18 cellular contexts compared by ENCODE assay signal in the genomic region with DNA sequence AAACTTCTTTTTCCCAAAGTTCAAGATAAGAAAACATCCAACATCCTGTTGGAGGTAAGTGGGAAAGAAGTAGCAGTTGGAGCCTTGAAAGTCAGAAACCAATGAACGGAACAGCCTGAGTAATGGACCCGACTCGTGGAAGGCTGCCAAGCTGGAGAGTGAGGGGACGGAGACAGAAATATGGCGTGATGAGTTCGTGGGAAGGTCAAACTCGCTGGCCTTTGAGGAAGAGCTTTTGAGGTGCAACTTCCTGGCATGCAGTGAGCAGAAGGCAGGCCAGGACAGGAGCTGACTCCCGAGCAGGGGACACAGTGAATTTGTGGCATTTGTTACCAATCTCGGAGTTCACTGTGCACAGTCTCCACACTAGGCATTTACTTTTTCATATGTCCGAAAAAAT. TPM values are rescaled to one million over a fixed set of nuclear protein-coding genes. Genes with fewer than 3 reads are reported as not detected.
DNase-seq lines count a peak whose midpoint lies in the region; ATAC-seq, FAIRE-seq and TF ChIP-seq lines count a peak whose summit lies in the region.
"Had no signal": no experiment of that assay in that cellular context is flagged by ENCODE, and none has a peak within 500 bp of the region (broad histone marks: within the 10 kb centered on the region; RNA-seq: fewer than 3 reads in every experiment).

No MANE protein-coding gene starts in this region.

- CTCF ChIA-PET in HepG2 (lab: Yijun Ruan, JAX; ENCODE audit: low intra/inter-chr PET ratio, low total read pairs), result no interaction called here

- WGBS in liver, result 64% methylated on average over 10 of the region's 10 CpGs
- 22% methylated on average over 9 of the region's 10 CpGs for WGBS in HepG2 (ENCODE audit: low lambda C conversion rate)
- no CpG with 5 or more reads among the region's 10 CpGs for WGBS in trophoblast cell (ENCODE audit: extremely low coverage, insufficient coverage, insufficient read length)

- H3K27ac ChIP-seq in liver (ENCODE audit: low read depth in 1 of 2, low read length in 2 of 2) (no peak overlapping the region), HepG2 (ENCODE audit: extremely low read length, insufficient read depth, low read length) (no peak overlapping the region), brain microvascular endothelial cell (no peak overlapping the region), trophoblast cell (ENCODE audit: low read depth, low read length) (no peak overlapping the region), dorsolateral prefrontal cortex (no peak overlapping the region)
- H3K27ac ChIP-seq: BLaER1 had no signal

- H3K18ac ChIP-seq in trophoblast cell (ENCODE audit: low read length), result no peak overlapping the region

- DNase-seq in HepG2 (ENCODE audit: low spot score), result no peak
- peak; percentile 59 for DNase-seq in brain microvascular endothelial cell
- DNase-seq in left kidney (ENCODE audit: low read depth, low spot score), result peak; percentile 19
- no peak for DNase-seq in trophoblast cell
- no peak for DNase-seq in dorsolateral prefrontal cortex
- DNase-seq in NCI-H82 (lab: John Stamatoyannopoulos, UW), result no peak
- DNase-seq in H54 (ENCODE audit: insufficient read length, low spot score), result no peak
- DNase-seq: 8988T; AML-193; Caco-2; CD8-positive, alpha-beta memory T cell; DND-41; GOT3; HCEC 1CT; HFFc6 had no signal

- FAIRE-seq in HepG2 (lab: Jason Lieb, UNC) (no peak), H54 (lab: Jason Lieb, UNC) (no peak)

- intact Hi-C loops in HepG2 (cut with micrococcal nuclease; ENCODE audit: unreplicated experiment) (no loop called here), dorsolateral prefrontal cortex (cut with DNase I) (no loop called here)

- no peak overlapping the region for H2BK120ac ChIP-seq in trophoblast cell (ENCODE audit: insufficient read depth, low read length, poor library complexity)

- no peak overlapping the region for H2BK5ac ChIP-seq in trophoblast cell (ENCODE audit: low read depth, low read length, poor library complexity)

- H3K79me2 ChIP-seq in HepG2 (ENCODE audit: insufficient read depth, low read length) (no peaks in the 10 kb centered on the region), trophoblast cell (ENCODE audit: control insufficient read depth, insufficient read depth, low read length, poor library complexity) (no peaks in the 10 kb centered on the region)

- H3K4me3 ChIP-seq in liver (ENCODE audit: low read depth in 1 of 3, low read length in 3 of 3) (no peak overlapping the region), HepG2 (replicated peaks in 1 of 3; ENCODE audit: insufficient read depth in 1 of 3, low read depth in 2 of 3, low read length in 3 of 3) (no peak overlapping the region), brain microvascular endothelial cell (ENCODE audit: low read depth, low read length) (no peak overlapping the region), trophoblast cell (ENCODE audit: low read depth, low read length) (no peak overlapping the region), dorsolateral prefrontal cortex (no peak overlapping the region)
- H3K4me3 ChIP-seq: BLaER1 had no signal

- TF ChIP-seq RAD21 in liver (IDR thresholded peaks at IDR 0.05), result no peak
- TF ChIP-seq RAD21 in HepG2 (CRISPR knock-in tag; IDR thresholded peaks at IDR 0.05), result no peak

- TF ChIP-seq EP300 in HepG2 (IDR thresholded peaks at IDR 0.05; ENCODE audit: low read depth in 2 of 2, low read length in 2 of 2), result no peak
- TF ChIP-seq EP300 in HepG2 (CRISPR knock-in tag; IDR thresholded peaks at IDR 0.05; ENCODE audit: borderline replicate concordance), result no peak

- POLR2A ChIA-PET in HepG2 (lab: Yijun Ruan, JAX), result no interaction called here

- no peak overlapping the region for H4K91ac ChIP-seq in trophoblast cell (ENCODE audit: low read depth, low read length)

- H3K9ac ChIP-seq in liver (ENCODE audit: low read depth in 1 of 2, low read length in 2 of 2) (no peak overlapping the region), HepG2 (ENCODE audit: insufficient read depth, low read depth, low read length) (no peak overlapping the region), trophoblast cell (ENCODE audit: low read length) (no peak overlapping the region)
- H3K9ac ChIP-seq: BLaER1 had no signal

- H4K8ac ChIP-seq in trophoblast cell (ENCODE audit: low read depth, low read length), result no peak overlapping the region

- no peak overlapping the region for H4K12ac ChIP-seq in trophoblast cell (ENCODE audit: low read depth, low read length)

- no peak overlapping the region for H2BK12ac ChIP-seq in trophoblast cell (ENCODE audit: low read length)

- H3K9me3 ChIP-seq in liver (ENCODE audit: control insufficient read depth in 4 of 4, low read length in 3 of 4) (peaks cover 0 to 2% (median under 1%) of the 10 kb centered on the region in 4 donors), HepG2 (ENCODE audit: low read length) (no peaks in the 10 kb centered on the region), trophoblast cell (ENCODE audit: insufficient read depth, low read depth, low read length) (peaks cover 2% of the 10 kb centered on the region)
- H3K9me3 ChIP-seq: BLaER1, Caco-2 had no signal

- no peak for ATAC-seq in HepG2

- no peak overlapping the region for H2AFZ ChIP-seq in HepG2 (ENCODE audit: low read length)
- H2AFZ ChIP-seq in trophoblast cell (ENCODE audit: insufficient read depth, low read length, poor library complexity), result no peak overlapping the region

- TF ChIP-seq POLR2A in HepG2 (IDR thresholded peaks at IDR 0.05; ENCODE audit: insufficient read depth in 1 of 2, low read depth in 2 of 2, low read length in 2 of 2) (no peak), H54 (IDR thresholded peaks at IDR 0.05; ENCODE audit: low read depth, low read length) (no peak)

- H3K14ac ChIP-seq in trophoblast cell (ENCODE audit: low read length), result no peak overlapping the region

- H3K27me3 ChIP-seq in liver (ENCODE audit: control insufficient read depth in 4 of 4, insufficient read depth in 4 of 4, low read length in 3 of 4) (no peaks in the 10 kb centered on the region), HepG2 (ENCODE audit: control insufficient read depth in 1 of 2, insufficient read depth in 2 of 2, low read length in 2 of 2) (peaks cover 0 to 10% of the 10 kb centered on the region in 2 experiments; a peak in 3 of 5 replicates), brain microvascular endothelial cell (replicated peaks) (no peaks in the 10 kb centered on the region), trophoblast cell (ENCODE audit: insufficient read depth, low read length) (no peaks in the 10 kb centered on the region), dorsolateral prefrontal cortex (no peaks in the 10 kb centered on the region)
- H3K27me3 ChIP-seq: BLaER1 had no signal

- TF ChIP-seq CTCF in liver (IDR thresholded peaks at IDR 0.05; ENCODE audit: low read depth, low read length, missing input control) (no peak), HepG2 (CRISPR knock-in tag; IDR thresholded peaks at IDR 0.05) (no peak), brain microvascular endothelial cell (IDR thresholded peaks at IDR 0.05; ENCODE audit: low read depth, low read length, missing control alignments) (no peak), dorsolateral prefrontal cortex (IDR thresholded peaks at IDR 0.05 in 54 of 56, conservative IDR thresholded peaks at IDR 0.05 in 2 of 56; ENCODE audit: low read depth in 1 of 56, partially characterized antibody in 56 of 56) (no peak)

- H3K4me2 ChIP-seq in HepG2 (ENCODE audit: low read depth, low read length) (no peak overlapping the region), trophoblast cell (ENCODE audit: low read length) (no peak overlapping the region)
- H3K4me2 ChIP-seq: BLaER1 had no signal

- no peak overlapping the region for H3K23ac ChIP-seq in trophoblast cell (ENCODE audit: low read length)

- in situ Hi-C loops in HepG2 (cut with HindIII; ENCODE audit: extremely low pct_ligation_motif_present, low pct_unique_long_range_greater_than_20kb) (no loop called here), brain microvascular endothelial cell (cut with HindIII; ENCODE audit: low pct_ligation_motif_present, low sequenced_read_pairs) (no loop called here)

- H3K4ac ChIP-seq in trophoblast cell (ENCODE audit: low read depth, low read length), result no peak overlapping the region

- H2AK5ac ChIP-seq in trophoblast cell (ENCODE audit: low read length), result peak overlapping the region; percentile 53

- no peaks in the 10 kb centered on the region for H3K36me3 ChIP-seq in liver (ENCODE audit: control insufficient read depth in 4 of 4, insufficient read depth in 3 of 4, low read depth in 1 of 4, low read length in 3 of 4)
- no peaks in the 10 kb centered on the region for H3K36me3 ChIP-seq in HepG2 (replicated peaks in 1 of 2; ENCODE audit: control insufficient read depth in 1 of 2, insufficient read depth in 2 of 2, low read length in 2 of 2)
- H3K36me3 ChIP-seq in brain microvascular endothelial cell (replicated peaks), result no peaks in the 10 kb centered on the region
- no peaks in the 10 kb centered on the region for H3K36me3 ChIP-seq in trophoblast cell (ENCODE audit: control insufficient read depth in 1 of 2, insufficient read depth in 2 of 2, low read length in 2 of 2)
- H3K36me3 ChIP-seq: BLaER1 had no signal

- no peaks in the 10 kb centered on the region for H3K79me1 ChIP-seq in trophoblast cell (ENCODE audit: low read length)

- no peaks in the 10 kb centered on the region for H4K20me1 ChIP-seq in HepG2 (ENCODE audit: insufficient read depth, low read length)
- H4K20me1 ChIP-seq: BLaER1 had no signal

- H3K4me1 ChIP-seq in liver (ENCODE audit: control insufficient read depth in 4 of 4, insufficient read depth in 4 of 4, low read length in 3 of 4) (no peaks in the 10 kb centered on the region), HepG2 (ENCODE audit: insufficient read depth, low read length) (no peaks in the 10 kb centered on the region), trophoblast cell (ENCODE audit: control insufficient read depth in 1 of 2, insufficient read depth in 2 of 2, low read length in 2 of 2) (peaks cover 0 to 7% of the 10 kb centered on the region in 2 experiments)
- H3K4me1 ChIP-seq: BLaER1 had no signal

- no TSS peak for BruUV-seq in HepG2 (replicated peaks; lab: Mats Ljungman, UMichigan)

RNA-seq across cellular contexts. Expression of gene TRIML1, which starts 1.0 kb away (rescaled TPM):
- not detected for total RNA-seq in liver
- not detected for polyA plus RNA-seq in liver
- not detected in 2 replicates for total RNA-seq in HepG2 (2016; rRNA removed; fragmentation: Illumina TruSeq; extraction: Trizol)
- total RNA-seq in HepG2 (2016; cell fraction: cytosol; rRNA removed; fragmentation: Illumina TruSeq; extraction: Trizol; ENCODE audit: low read depth), result not detected in 2 replicates
- not detected in 2 replicates for total RNA-seq in HepG2 (2016; cell fraction: insoluble cytoplasmic fraction; rRNA removed; fragmentation: Illumina TruSeq; extraction: Trizol)
- not detected in 2 replicates for total RNA-seq in HepG2 (2016; cell fraction: membrane; rRNA removed; fragmentation: Illumina TruSeq; extraction: Trizol)
- not detected in 2 replicates for total RNA-seq in HepG2 (2016; cell fraction: nucleus; rRNA removed; fragmentation: Illumina TruSeq; extraction: Trizol)
- not detected in 2 replicates for polyA plus RNA-seq in HepG2 (2011; rRNA removed)
- polyA plus RNA-seq in HepG2 (2011; cell fraction: cytosol; rRNA removed), result not detected in 2 replicates
- not detected in 2 replicates for polyA plus RNA-seq in HepG2 (2011; cell fraction: nucleus; rRNA removed)
- polyA plus RNA-seq in HepG2 (2012), result not detected in 2 replicates
- not detected in 2 replicates for polyA plus RNA-seq in HepG2 (2016; cell fraction: cytosol; fragmentation: Illumina TruSeq; extraction: Trizol; ENCODE audit: low read depth)
- not detected in 2 replicates for polyA plus RNA-seq in HepG2 (2016; cell fraction: insoluble cytoplasmic fraction; fragmentation: Illumina TruSeq; extraction: Trizol; ENCODE audit: low read depth)
- polyA plus RNA-seq in HepG2 (2016; cell fraction: membrane; fragmentation: Illumina TruSeq; extraction: Trizol; ENCODE audit: low read depth), result not detected in 2 replicates
- polyA plus RNA-seq in HepG2 (2016; cell fraction: nucleus; fragmentation: Illumina TruSeq; extraction: Trizol; ENCODE audit: insufficient read depth, low read depth), result not detected in 2 replicates
- not detected in 2 replicates for polyA minus RNA-seq in HepG2 (2011; rRNA and poly(A)+ RNA removed; ENCODE audit: low replicate concordance)
- not detected in 2 replicates for polyA minus RNA-seq in HepG2 (2011; cell fraction: cytosol; rRNA and poly(A)+ RNA removed)
- not detected in 2 replicates for polyA minus RNA-seq in HepG2 (2011; cell fraction: nucleus; rRNA and poly(A)+ RNA removed)
- 2.4 and 2.8 TPM in 2 replicates for polyA plus RNA-seq in trophoblast cell (2013)
- total RNA-seq in dorsolateral prefrontal cortex, result not detected
- total RNA-seq: Caco-2; CD8-positive, alpha-beta memory T cell; HFFc6; HT1080 had no signal
- polyA plus RNA-seq: CD8-positive, alpha-beta memory T cell had no signal

RNA-seq across cellular contexts. Expression of gene TRIML2, which starts 28.8 kb away (rescaled TPM):
- total RNA-seq in liver (not detected), HepG2 (2016; rRNA removed; fragmentation: Illumina TruSeq; extraction: Trizol) (not detected in 2 replicates), dorsolateral prefrontal cortex (1 to 10 TPM in 12 of 120 experiments, under 1 TPM in 43, not detected in 65; 0.27 to 1.9 (median 0.65) TPM)
- polyA plus RNA-seq in liver (not detected), HepG2 (2011; rRNA removed) (not detected in 2 replicates)
- total RNA-seq in HepG2 (2016; cell fraction: cytosol; rRNA removed; fragmentation: Illumina TruSeq; extraction: Trizol; ENCODE audit: low read depth), result not detected in 2 replicates
- not detected in 2 replicates for total RNA-seq in HepG2 (2016; cell fraction: insoluble cytoplasmic fraction; rRNA removed; fragmentation: Illumina TruSeq; extraction: Trizol)
- total RNA-seq in HepG2 (2016; cell fraction: membrane; rRNA removed; fragmentation: Illumina TruSeq; extraction: Trizol), result not detected in 2 replicates
- total RNA-seq in HepG2 (2016; cell fraction: nucleus; rRNA removed; fragmentation: Illumina TruSeq; extraction: Trizol), result not detected in 2 replicates
- not detected in 2 replicates for polyA plus RNA-seq in HepG2 (2011; cell fraction: cytosol; rRNA removed)
- polyA plus RNA-seq in HepG2 (2011; cell fraction: nucleus; rRNA removed), result not detected in 2 replicates
- polyA plus RNA-seq in HepG2 (2012), result not detected in 2 replicates
- polyA plus RNA-seq in HepG2 (2016; cell fraction: cytosol; fragmentation: Illumina TruSeq; extraction: Trizol; ENCODE audit: low read depth), result not detected in 2 replicates
- not detected in 2 replicates for polyA plus RNA-seq in HepG2 (2016; cell fraction: insoluble cytoplasmic fraction; fragmentation: Illumina TruSeq; extraction: Trizol; ENCODE audit: low read depth)
- polyA plus RNA-seq in HepG2 (2016; cell fraction: membrane; fragmentation: Illumina TruSeq; extraction: Trizol; ENCODE audit: low read depth), result not detected in 2 replicates
- not detected in 2 replicates for polyA plus RNA-seq in HepG2 (2016; cell fraction: nucleus; fragmentation: Illumina TruSeq; extraction: Trizol; ENCODE audit: insufficient read depth, low read depth)
- polyA minus RNA-seq in HepG2 (2011; rRNA and poly(A)+ RNA removed; ENCODE audit: low replicate concordance), result 6.2 TPM in 1 of 2 replicates, not detected in the other
- polyA minus RNA-seq in HepG2 (2011; cell fraction: cytosol; rRNA and poly(A)+ RNA removed), result not detected in 2 replicates
- polyA minus RNA-seq in HepG2 (2011; cell fraction: nucleus; rRNA and poly(A)+ RNA removed), result 0.39 TPM in 1 of 2 replicates, not detected in the other
- polyA plus RNA-seq in trophoblast cell (2013), result 40.6 and 42.8 TPM in 2 replicates
- total RNA-seq: CD8-positive, alpha-beta memory T cell had no signal
- polyA plus RNA-seq: CD8-positive, alpha-beta memory T cell had no signal

Comparison
In these comparisons a context has a peak if more than half of its experiments do, and no peak if none do; other contexts are left out.
1. DNase-seq: peak in brain microvascular endothelial cell (single experiment) and left kidney (single experiment); none in HepG2 (single experiment), trophoblast cell (0 of 2), dorsolateral prefrontal cortex (0 of 10), NCI-H82 (single experiment) and H54 (single experiment).